15 cellular contexts compared by ENCODE assay signal in genomic region chr17:28569446-28569845, GRCh38. TPM values are rescaled to one million over a fixed set of nuclear protein-coding genes. Genes with fewer than 3 reads are reported as not detected.
DNase-seq lines count a peak whose midpoint lies in the region; ATAC-seq, FAIRE-seq and TF ChIP-seq lines count a peak whose summit lies in the region.
"Had no signal": no experiment of that assay in that cellular context is flagged by ENCODE, and none has a peak within 500 bp of the region (broad histone marks: within the 10 kb centered on the region; RNA-seq: fewer than 3 reads in every experiment).

No MANE protein-coding gene starts in this region.

- peak overlapping the region; percentile 93 for H3K4me3 Mint-ChIP-seq in MCF 10A (ENCODE audit: unreplicated experiment)
- H3K4me3 Mint-ChIP-seq in central memory CD8-positive, alpha-beta T cell: peak overlapping the region; percentile 97

- H3K27me3 Mint-ChIP-seq in MCF 10A (ENCODE audit: insufficient read depth, unreplicated experiment): no peaks in the 10 kb centered on the region
- no peaks in the 10 kb centered on the region for H3K27me3 Mint-ChIP-seq in central memory CD8-positive, alpha-beta T cell

- FAIRE-seq in RCC 7860 (lab: Jason Lieb, UNC): no peak

- H3K4me1 Mint-ChIP-seq in MCF 10A (ENCODE audit: insufficient read depth, unreplicated experiment): peaks cover 18% of the 10 kb centered on the region
- peaks cover 55% of the 10 kb centered on the region for H3K4me1 Mint-ChIP-seq in central memory CD8-positive, alpha-beta T cell

- TF ChIP-seq CTCF in MCF 10A (IDR thresholded peaks at IDR 0.05; ENCODE audit: unreplicated experiment): no peak
- TF ChIP-seq CTCF in breast epithelium (IDR thresholded peaks at IDR 0.05): no peak
- TF ChIP-seq CTCF in OCI-LY7 (conservative IDR thresholded peaks at IDR 0.05; ENCODE audit: low read length): no peak

- no peak overlapping the region for H2AFZ ChIP-seq in OCI-LY7 (ENCODE audit: low read length)

- no peaks in the 10 kb centered on the region for H3K9me3 Mint-ChIP-seq in MCF 10A (ENCODE audit: unreplicated experiment)
- H3K9me3 Mint-ChIP-seq in central memory CD8-positive, alpha-beta T cell: no peaks in the 10 kb centered on the region

- H3K4me3 ChIP-seq in breast epithelium (no peak overlapping the region), OCI-LY7 (ENCODE audit: low read depth, low read length, poor library complexity, severe bottlenecking) (no peak overlapping the region), subcutaneous abdominal adipose tissue (ENCODE audit: low read depth in 1 of 5, low read length in 5 of 5) (no peak overlapping the region)

- peak overlapping the region in 1 of 5 donors; percentile 60 for H3K9ac ChIP-seq in subcutaneous abdominal adipose tissue (ENCODE audit: low read length in 5 of 5)

- no peak for TF ChIP-seq POLR2A in breast epithelium (IDR thresholded peaks at IDR 0.05)

- TSS peak; percentile 47 for BruUV-seq in MCF 10A (replicated peaks; lab: Mats Ljungman, UMichigan)
- TSS peak; percentile 64 for BruUV-seq in OCI-LY7 (replicated peaks; lab: Mats Ljungman, UMichigan)

- H3K27me3 ChIP-seq in breast epithelium (no peaks in the 10 kb centered on the region), subcutaneous abdominal adipose tissue (ENCODE audit: control insufficient read depth in 5 of 5, insufficient read depth in 4 of 5, low read length in 5 of 5) (no peaks in the 10 kb centered on the region)
- H3K27me3 ChIP-seq: heart right ventricle had no signal

- no peaks in the 10 kb centered on the region for H3K9me3 ChIP-seq in breast epithelium
- no peaks in the 10 kb centered on the region for H3K9me3 ChIP-seq in OCI-LY7 (ENCODE audit: low read length)
- H3K9me3 ChIP-seq in subcutaneous abdominal adipose tissue (ENCODE audit: control insufficient read depth in 5 of 5, low read length in 5 of 5): no peaks in the 10 kb centered on the region
- H3K9me3 ChIP-seq: heart right ventricle had no signal

- intact Hi-C loops in MCF 10A (cut with micrococcal nuclease) (no loop called here), breast epithelium (cut with DNase I; ENCODE audit: low total_unique reads) (no loop called here), OCI-LY7 (cut with micrococcal nuclease; ENCODE audit: unreplicated experiment) (no loop called here)

- H3K36me3 Mint-ChIP-seq in MCF 10A (ENCODE audit: insufficient read depth, unreplicated experiment): peaks cover 13% of the 10 kb centered on the region
- H3K36me3 Mint-ChIP-seq in central memory CD8-positive, alpha-beta T cell (ENCODE audit: insufficient read depth): peaks cover 24% of the 10 kb centered on the region

- ATAC-seq in central memory CD8-positive, alpha-beta T cell (replicated peaks; ENCODE audit: extremely low read depth, poor library complexity, severe bottlenecking): no peak
- ATAC-seq: heart right ventricle, left lobe of liver had no signal

- POLR2A ChIA-PET in MCF 10A (lab: Yijun Ruan, JAX): interaction anchor here (1.3 kb wide), 1 partner anchor 17 kb away, joined by 3 read pairs; the partner anchor contains the start of gene UNC119
- POLR2A ChIA-PET in OCI-LY7 (lab: Charles Lee): interaction anchor here (0.7 to 1.6 kb wide), 2 partner anchors 8 to 9 kb away, joined by 6 to 13 read pairs; partner anchors contain the start of gene ALDOC

- CTCF ChIA-PET in MCF 10A (lab: Yijun Ruan, JAX): interaction anchor here (0.6 to 1.6 kb wide), 2 partner anchors 16 kb away, joined by 3 read pairs; no protein-coding TSS in a partner anchor
- CTCF ChIA-PET in OCI-LY7 (lab: Charles Lee; ENCODE audit: unreplicated experiment): no interaction called here

- no peaks in the 10 kb centered on the region for H3K36me3 ChIP-seq in breast epithelium
- peaks cover 10% of the 10 kb centered on the region for H3K36me3 ChIP-seq in OCI-LY7 (ENCODE audit: insufficient read depth, low read length)
- peaks cover 0 to 6% (median 0%) of the 10 kb centered on the region in 5 donors for H3K36me3 ChIP-seq in subcutaneous abdominal adipose tissue (ENCODE audit: control insufficient read depth in 5 of 5, insufficient read depth in 5 of 5, low read length in 5 of 5)

- DNase-seq in MCF 10A (ENCODE audit: unreplicated experiment) (no peak), breast epithelium (ENCODE audit: low spot score in 2 of 2) (no peak), OCI-LY7 (ENCODE audit: low spot score) (no peak), HUDEP-2 (lab: John Stamatoyannopoulos, UW; ENCODE audit: unreplicated experiment in 76 of 76) (no peak), RCC 7860 (ENCODE audit: low spot score) (no peak), GOT3 (lab: John Stamatoyannopoulos, UW) (no peak)
- DNase-seq in central memory CD8-positive, alpha-beta T cell (ENCODE audit: low spot score in 2 of 2): no peak
- DNase-seq: activated CD4-positive, alpha-beta T cell treated with anti-CD3 and anti-CD28 coated beads, Interleukin-2, amount 50 U/mL, for 4 hours; GF-D8; heart right ventricle; NCI-H1417; NCI-H526 treated with DMSO at 0.1 percent for 48 hours; nucleus accumbens had no signal

- peak overlapping the region; percentile 78; the same call in 1 of the 2 replicates for H3K4me2 ChIP-seq in OCI-LY7 (ENCODE audit: low read length)

- H3K27ac ChIP-seq in breast epithelium: no peak overlapping the region
- H3K27ac ChIP-seq in OCI-LY7 (ENCODE audit: low read depth, low read length, poor library complexity, severe bottlenecking): no peak overlapping the region
- peak overlapping the region; percentile 7 for H3K27ac ChIP-seq in subcutaneous abdominal adipose tissue (ENCODE audit: low read depth, low read length)
- H3K27ac ChIP-seq: heart right ventricle had no signal

- no peak overlapping the region for H3K27ac Mint-ChIP-seq in MCF 10A (ENCODE audit: low read depth, unreplicated experiment)
- peak overlapping the region; percentile 89 for H3K27ac Mint-ChIP-seq in central memory CD8-positive, alpha-beta T cell (ENCODE audit: low read depth)

- H3K4me1 ChIP-seq in breast epithelium (no peaks in the 10 kb centered on the region), OCI-LY7 (ENCODE audit: insufficient read depth, low read length, poor library complexity, severe bottlenecking) (peaks cover 36% of the 10 kb centered on the region), subcutaneous abdominal adipose tissue (ENCODE audit: control insufficient read depth in 5 of 5, insufficient read depth in 5 of 5, low read length in 5 of 5) (peaks cover 5 to 37% (median 32%) of the 10 kb centered on the region in 5 donors)

- H3K79me2 ChIP-seq in OCI-LY7 (ENCODE audit: insufficient read depth, low read depth, low read length): peaks cover 5% of the 10 kb centered on the region; the same call in 1 of the 2 replicates

- peaks cover 5% of the 10 kb centered on the region for H4K20me1 ChIP-seq in OCI-LY7 (ENCODE audit: insufficient read depth, low read length)

- no peaks in the 10 kb centered on the region for H3K9me2 ChIP-seq in OCI-LY7 (ENCODE audit: insufficient read depth, low read length)

RNA-seq across cellular contexts. Expression of gene PIGS, which starts 1.9 kb away (rescaled TPM):
- total RNA-seq in MCF 10A (2022) (50.5 and 56.1 TPM in 2 replicates), breast epithelium (10 to 100 TPM; 35.4 to 63.5 (median 53.3) TPM), OCI-LY7 (2022) (34.0 and 34.5 TPM in 2 replicates)
- total RNA-seq in OCI-LY7 (2014; rRNA removed; shearing (Covaris generic)): 13.9 and 23.7 TPM in 2 replicates

RNA-seq across cellular contexts. Expression of gene ALDOC, which starts 7.2 kb away (rescaled TPM):
- 2.4 and 6.0 TPM in 2 replicates for total RNA-seq in MCF 10A (2022)
- 100 to 1,000 TPM in 1 of 3 donors, 10 to 100 TPM in 2; 19.7 to 191 (median 40.7) TPM for total RNA-seq in breast epithelium
- total RNA-seq in OCI-LY7 (2014; rRNA removed; shearing (Covaris generic)): 62.4 and 70.7 TPM in 2 replicates
- 25.7 and 46.2 TPM in 2 replicates for total RNA-seq in OCI-LY7 (2022)

RNA-seq across cellular contexts. Expression of gene UNC119, which starts 17.0 kb away (rescaled TPM):
- total RNA-seq in MCF 10A (2022) (12.5 and 13.7 TPM in 2 replicates), breast epithelium (10 to 100 TPM; 19.2 to 34.1 (median 32.9) TPM), OCI-LY7 (2022) (8.4 and 14.9 TPM in 2 replicates)
- 10.5 and 14.2 TPM in 2 replicates for total RNA-seq in OCI-LY7 (2014; rRNA removed; shearing (Covaris generic))

RNA-seq across cellular contexts. Expression of gene SPAG5, which starts 29.4 kb away (rescaled TPM):
- 31.5 and 38.1 TPM in 2 replicates for total RNA-seq in MCF 10A (2022)
- 1 to 10 TPM; 3.3 to 5.8 (median 4.1) TPM for total RNA-seq in breast epithelium
- total RNA-seq in OCI-LY7 (2014; rRNA removed; shearing (Covaris generic)): 161 and 163 TPM in 2 replicates
- total RNA-seq in OCI-LY7 (2022): 152 and 156 TPM in 2 replicates

RNA-seq across cellular contexts. Expression of gene RSKR, which starts 44.5 kb away (rescaled TPM):
- total RNA-seq in MCF 10A (2022) (19.9 and 24.1 TPM in 2 replicates), breast epithelium (10 to 100 TPM in 2 of 3 donors, 1 to 10 TPM in 1; 9.3 to 11.1 (median 11.0) TPM), OCI-LY7 (2022) (59.6 and 66.2 TPM in 2 replicates)
- total RNA-seq in OCI-LY7 (2014; rRNA removed; shearing (Covaris generic)): 24.7 and 30.4 TPM in 2 replicates
